In genomic region chr5:115262405-115263247, GRCh38 we compare ENCODE assay signal across 8 cellular contexts. TPM values are rescaled to one million over a fixed set of nuclear protein-coding genes. Genes with fewer than 3 reads are reported as not detected.
A peak's percentile ranks its signal among the peaks of the same experiment; 100 is the strongest.
DNase-seq lines count a peak whose midpoint lies in the region; ATAC-seq and TF ChIP-seq lines count a peak whose summit lies in the region.

Gene PGGT1B, minus strand, starts transcription at chr5:115262877. Its CDS starts 26 bp downstream, at chr5:115262851.

- H3K36me3 ChIP-seq in KOPT-K1 (ENCODE audit: insufficient read depth, low read length) = peaks cover 2% of the 10 kb centered on the region; the same call in 1 of the 2 replicates

- peaks cover 4% of the 10 kb centered on the region for H3K9me3 Mint-ChIP-seq in nephron progenitor cell
- no peaks in the 10 kb centered on the region for H3K9me3 Mint-ChIP-seq in stimulated activated naive CD8-positive, alpha-beta T cell treated with anti-CD3 and anti-CD28 coated beads, Interleukin-15, amount 100 ng/mL, for 72 hours

- peak within 1 kb of the TSS; percentile 97 for H3K4me3 Mint-ChIP-seq in nephron progenitor cell
- peak within 1 kb of the TSS; percentile 86 to 100 for H3K4me3 Mint-ChIP-seq in stimulated activated naive CD8-positive, alpha-beta T cell treated with anti-CD3 and anti-CD28 coated beads, Interleukin-15, amount 100 ng/mL, for 72 hours

- no peaks in the 10 kb centered on the region for H3K9me3 ChIP-seq in KOPT-K1 (ENCODE audit: insufficient read depth, low read length, poor library complexity, severe bottlenecking)

- TF ChIP-seq CTCF in nephron progenitor cell (IDR thresholded peaks at IDR 0.05) = no peak

- H3K27me3 Mint-ChIP-seq in nephron progenitor cell (ENCODE audit: low read depth, poor library complexity) = peaks cover 5% of the 10 kb centered on the region
- no peaks in the 10 kb centered on the region for H3K27me3 Mint-ChIP-seq in stimulated activated naive CD8-positive, alpha-beta T cell treated with anti-CD3 and anti-CD28 coated beads, Interleukin-15, amount 100 ng/mL, for 72 hours

- peaks cover 26% of the 10 kb centered on the region for H3K4me1 Mint-ChIP-seq in nephron progenitor cell
- peaks cover 39% of the 10 kb centered on the region for H3K4me1 Mint-ChIP-seq in stimulated activated naive CD8-positive, alpha-beta T cell treated with anti-CD3 and anti-CD28 coated beads, Interleukin-15, amount 100 ng/mL, for 72 hours

- peak within 1 kb of the TSS; percentile 82 for H3K27ac ChIP-seq in KOPT-K1 (ENCODE audit: low read depth, low read length, poor library complexity, severe bottlenecking)

- peak within 1 kb of the TSS; percentile 98 for H3K27ac Mint-ChIP-seq in nephron progenitor cell
- peak within 1 kb of the TSS; percentile 98 to 100 for H3K27ac Mint-ChIP-seq in stimulated activated naive CD8-positive, alpha-beta T cell treated with anti-CD3 and anti-CD28 coated beads, Interleukin-15, amount 100 ng/mL, for 72 hours

- ATAC-seq in GM21737 (IDR thresholded peaks at IDR 0.05; ENCODE audit: unreplicated experiment) = peak; percentile 87
- ATAC-seq in stimulated activated naive CD8-positive, alpha-beta T cell treated with anti-CD3 and anti-CD28 coated beads, Interleukin-15, amount 100 ng/mL, for 72 hours = peak; percentile 95

- DNase-seq in Daoy (ENCODE audit: low read depth) (peak; percentile 80), SIG-M5 (lab: John Stamatoyannopoulos, UW) (peak; percentile 58), fibroblast of the conjunctiva (ENCODE audit: low read depth) (peak; percentile 21), nephron progenitor cell (peak; percentile 71)
- peak; percentile 90 for DNase-seq in activated effector memory CD4-positive, alpha-beta T cell treated with anti-CD3 and anti-CD28 coated beads, Interleukin-2, amount 50 U/mL, for 16 hours
- peak; percentile 64 to 74 for DNase-seq in stimulated activated naive CD8-positive, alpha-beta T cell treated with anti-CD3 and anti-CD28 coated beads, Interleukin-15, amount 100 ng/mL, for 72 hours

- peaks cover 35% of the 10 kb centered on the region for H3K36me3 Mint-ChIP-seq in nephron progenitor cell (ENCODE audit: low read depth)

RNA-seq across cellular contexts. Expression of gene PGGT1B, which starts in this region (rescaled TPM):
- 12.0 and 20.6 TPM in 2 replicates for total RNA-seq in Daoy (2014; rRNA removed; shearing (Covaris generic))

Comparison
In these comparisons a context has a peak if more than half of its experiments do, and no peak if none do; other contexts are left out.
1. Peak in every context shown above with its lines: DNase-seq, ATAC-seq and H3K27ac ChIP-seq.
2. DNase-seq: peak in every context shown above with its lines; median percentile 90 in activated effector memory CD4-positive, alpha-beta T cell treated with anti-CD3 and anti-CD28 coated beads, Interleukin-2, amount 50 U/mL, for 16 hours; 80 in Daoy; 71 in nephron progenitor cell; 69 in stimulated activated naive CD8-positive, alpha-beta T cell treated with anti-CD3 and anti-CD28 coated beads, Interleukin-15, amount 100 ng/mL, for 72 hours; 58 in SIG-M5; 21 in fibroblast of the conjunctiva.